1 cellular context compared by ENCODE assay signal in genomic region chr20:17530716-17531536, GRCh38.
TF ChIP-seq lines count a peak whose summit lies in the region.

Gene BFSP1, minus strand, starts transcription at chr20:17531379. Its CDS starts 50 bp downstream, at chr20:17531329.

TF ChIP-seq in HepG2, 621 proteins besides CTCF, POLR2A, EP300 and RAD21 (continued from another document and continues in another):
- TF ChIP-seq ZNF770 (CRISPR knock-in tag; IDR thresholded peaks at IDR 0.05), result peak; percentile 32; the same call in 1 of the 2 replicates
- TF ChIP-seq RBM39 (IDR thresholded peaks at IDR 0.05; ENCODE audit: low read depth, low read length, poor library complexity, severe bottlenecking), result peak; percentile 70
- TF ChIP-seq NFIB (CRISPR knock-in tag; IDR thresholded peaks at IDR 0.05; ENCODE audit: borderline replicate concordance), result no peak
- no peak for TF ChIP-seq KMT2B (CRISPR knock-in tag; IDR thresholded peaks at IDR 0.05)
- TF ChIP-seq IRF2 (CRISPR knock-in tag; IDR thresholded peaks at IDR 0.05), result no peak; the same call in 1 of the 2 replicates
- TF ChIP-seq, protein P1, sequence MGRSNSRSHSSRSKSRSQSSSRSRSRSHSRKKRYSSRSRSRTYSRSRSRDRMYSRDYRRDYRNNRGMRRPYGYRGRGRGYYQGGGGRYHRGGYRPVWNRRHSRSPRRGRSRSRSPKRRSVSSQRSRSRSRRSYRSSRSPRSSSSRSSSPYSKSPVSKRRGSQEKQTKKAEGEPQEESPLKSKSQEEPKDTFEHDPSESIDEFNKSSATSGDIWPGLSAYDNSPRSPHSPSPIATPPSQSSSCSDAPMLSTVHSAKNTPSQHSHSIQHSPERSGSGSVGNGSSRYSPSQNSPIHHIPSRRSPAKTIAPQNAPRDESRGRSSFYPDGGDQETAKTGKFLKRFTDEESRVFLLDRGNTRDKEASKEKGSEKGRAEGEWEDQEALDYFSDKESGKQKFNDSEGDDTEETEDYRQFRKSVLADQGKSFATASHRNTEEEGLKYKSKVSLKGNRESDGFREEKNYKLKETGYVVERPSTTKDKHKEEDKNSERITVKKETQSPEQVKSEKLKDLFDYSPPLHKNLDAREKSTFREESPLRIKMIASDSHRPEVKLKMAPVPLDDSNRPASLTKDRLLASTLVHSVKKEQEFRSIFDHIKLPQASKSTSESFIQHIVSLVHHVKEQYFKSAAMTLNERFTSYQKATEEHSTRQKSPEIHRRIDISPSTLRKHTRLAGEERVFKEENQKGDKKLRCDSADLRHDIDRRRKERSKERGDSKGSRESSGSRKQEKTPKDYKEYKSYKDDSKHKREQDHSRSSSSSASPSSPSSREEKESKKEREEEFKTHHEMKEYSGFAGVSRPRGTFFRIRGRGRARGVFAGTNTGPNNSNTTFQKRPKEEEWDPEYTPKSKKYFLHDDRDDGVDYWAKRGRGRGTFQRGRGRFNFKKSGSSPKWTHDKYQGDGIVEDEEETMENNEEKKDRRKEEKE (IDR thresholded peaks at IDR 0.05), result no peak
- TF ChIP-seq ELF1 (CRISPR knock-in tag; IDR thresholded peaks at IDR 0.05), result no peak
- TF ChIP-seq TRIM24 (CRISPR knock-in tag; IDR thresholded peaks at IDR 0.05), result no peak
- TF ChIP-seq, protein P2, sequence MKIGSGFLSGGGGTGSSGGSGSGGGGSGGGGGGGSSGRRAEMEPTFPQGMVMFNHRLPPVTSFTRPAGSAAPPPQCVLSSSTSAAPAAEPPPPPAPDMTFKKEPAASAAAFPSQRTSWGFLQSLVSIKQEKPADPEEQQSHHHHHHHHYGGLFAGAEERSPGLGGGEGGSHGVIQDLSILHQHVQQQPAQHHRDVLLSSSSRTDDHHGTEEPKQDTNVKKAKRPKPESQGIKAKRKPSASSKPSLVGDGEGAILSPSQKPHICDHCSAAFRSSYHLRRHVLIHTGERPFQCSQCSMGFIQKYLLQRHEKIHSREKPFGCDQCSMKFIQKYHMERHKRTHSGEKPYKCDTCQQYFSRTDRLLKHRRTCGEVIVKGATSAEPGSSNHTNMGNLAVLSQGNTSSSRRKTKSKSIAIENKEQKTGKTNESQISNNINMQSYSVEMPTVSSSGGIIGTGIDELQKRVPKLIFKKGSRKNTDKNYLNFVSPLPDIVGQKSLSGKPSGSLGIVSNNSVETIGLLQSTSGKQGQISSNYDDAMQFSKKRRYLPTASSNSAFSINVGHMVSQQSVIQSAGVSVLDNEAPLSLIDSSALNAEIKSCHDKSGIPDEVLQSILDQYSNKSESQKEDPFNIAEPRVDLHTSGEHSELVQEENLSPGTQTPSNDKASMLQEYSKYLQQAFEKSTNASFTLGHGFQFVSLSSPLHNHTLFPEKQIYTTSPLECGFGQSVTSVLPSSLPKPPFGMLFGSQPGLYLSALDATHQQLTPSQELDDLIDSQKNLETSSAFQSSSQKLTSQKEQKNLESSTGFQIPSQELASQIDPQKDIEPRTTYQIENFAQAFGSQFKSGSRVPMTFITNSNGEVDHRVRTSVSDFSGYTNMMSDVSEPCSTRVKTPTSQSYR (CRISPR knock-in tag; IDR thresholded peaks at IDR 0.05; ENCODE audit: borderline replicate concordance), result 0 out of 2 replicates have a peak, but pooled peaks have one; percentile 23
- TF ChIP-seq ZNF354B (CRISPR knock-in tag; IDR thresholded peaks at IDR 0.05), result no peak
- TF ChIP-seq ZNF280B (CRISPR knock-in tag; IDR thresholded peaks at IDR 0.05; ENCODE audit: borderline replicate concordance), result no peak
- no peak for TF ChIP-seq ZNF34 (CRISPR knock-in tag; IDR thresholded peaks at IDR 0.05; ENCODE audit: borderline replicate concordance)
- no peak for TF ChIP-seq SNAPC4 (CRISPR knock-in tag; IDR thresholded peaks at IDR 0.05)
- TF ChIP-seq MTA1 (CRISPR knock-in tag; IDR thresholded peaks at IDR 0.05; ENCODE audit: borderline replicate concordance), result peak; percentile 74; the same call in 1 of the 2 replicates
- TF ChIP-seq ZBTB25 (CRISPR knock-in tag; IDR thresholded peaks at IDR 0.05), result peak; percentile 74; the same call in 1 of the 2 replicates
- TF ChIP-seq NRL (CRISPR knock-in tag; IDR thresholded peaks at IDR 0.05; ENCODE audit: borderline replicate concordance), result peak; percentile 3; the same call in 1 of the 2 replicates
- TF ChIP-seq ZNF317 (CRISPR knock-in tag; IDR thresholded peaks at IDR 0.05), result no peak
- TF ChIP-seq ZNF703 (CRISPR knock-in tag; IDR thresholded peaks at IDR 0.05; ENCODE audit: borderline replicate concordance), result no peak
- no peak for TF ChIP-seq MAFK (conservative IDR thresholded peaks at IDR 0.05 in 1 of 2, IDR thresholded peaks at IDR 0.05 in 1 of 2; ENCODE audit: low read length in 2 of 2)
- TF ChIP-seq ARHGAP35 (CRISPR knock-in tag; IDR thresholded peaks at IDR 0.05; ENCODE audit: borderline replicate concordance), result 0 out of 2 replicates have a peak, but pooled peaks have one; percentile 67
- TF ChIP-seq THAP11 (CRISPR knock-in tag; IDR thresholded peaks at IDR 0.05), result 0 out of 2 replicates have a peak, but pooled peaks have one; percentile 46
- no peak for TF ChIP-seq DNMT3B (CRISPR knock-in tag; conservative IDR thresholded peaks at IDR 0.05)
- TF ChIP-seq CCAR2 (optimal IDR thresholded peaks at IDR 0.05; ENCODE audit: low read depth, low read length), result no peak
- TF ChIP-seq, protein P3, sequence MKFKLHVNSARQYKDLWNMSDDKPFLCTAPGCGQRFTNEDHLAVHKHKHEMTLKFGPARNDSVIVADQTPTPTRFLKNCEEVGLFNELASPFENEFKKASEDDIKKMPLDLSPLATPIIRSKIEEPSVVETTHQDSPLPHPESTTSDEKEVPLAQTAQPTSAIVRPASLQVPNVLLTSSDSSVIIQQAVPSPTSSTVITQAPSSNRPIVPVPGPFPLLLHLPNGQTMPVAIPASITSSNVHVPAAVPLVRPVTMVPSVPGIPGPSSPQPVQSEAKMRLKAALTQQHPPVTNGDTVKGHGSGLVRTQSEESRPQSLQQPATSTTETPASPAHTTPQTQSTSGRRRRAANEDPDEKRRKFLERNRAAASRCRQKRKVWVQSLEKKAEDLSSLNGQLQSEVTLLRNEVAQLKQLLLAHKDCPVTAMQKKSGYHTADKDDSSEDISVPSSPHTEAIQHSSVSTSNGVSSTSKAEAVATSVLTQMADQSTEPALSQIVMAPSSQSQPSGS (CRISPR knock-in tag; IDR thresholded peaks at IDR 0.05), result peak; percentile 46; the same call in 1 of the 2 replicates
- TF ChIP-seq FOXJ3 (CRISPR knock-in tag; IDR thresholded peaks at IDR 0.05; ENCODE audit: borderline replicate concordance), result no peak
- TF ChIP-seq STAT5B (CRISPR knock-in tag; IDR thresholded peaks at IDR 0.05), result no peak
- peak; percentile 45; the same call in 1 of the 2 replicates for TF ChIP-seq ZBTB44 (CRISPR knock-in tag; IDR thresholded peaks at IDR 0.05)
- no peak for TF ChIP-seq KDM6A (CRISPR knock-in tag; IDR thresholded peaks at IDR 0.05; ENCODE audit: low read depth)
- no peak; the same call in 1 of the 2 replicates for TF ChIP-seq DR1 (CRISPR knock-in tag; IDR thresholded peaks at IDR 0.05)
- peak; percentile 80 for TF ChIP-seq ZFX (CRISPR knock-in tag; IDR thresholded peaks at IDR 0.05; ENCODE audit: low read depth)
- 0 out of 2 replicates have a peak, but pooled peaks have one; percentile 49 for TF ChIP-seq MTF1 (CRISPR knock-in tag; IDR thresholded peaks at IDR 0.05)
- TF ChIP-seq ZSCAN12 (CRISPR knock-in tag; IDR thresholded peaks at IDR 0.05), result no peak
- peak; percentile 27; the same call in 1 of the 2 replicates for TF ChIP-seq ZNF564 (CRISPR knock-in tag; IDR thresholded peaks at IDR 0.05)
- TF ChIP-seq ZNF160 (CRISPR knock-in tag; IDR thresholded peaks at IDR 0.05), result no peak
- TF ChIP-seq HOMEZ (CRISPR knock-in tag; IDR thresholded peaks at IDR 0.05; ENCODE audit: low read depth), result no peak
- no peak for TF ChIP-seq PLSCR1 (CRISPR knock-in tag; IDR thresholded peaks at IDR 0.05; ENCODE audit: borderline replicate concordance)
- no peak for TF ChIP-seq ZC3H13 (CRISPR knock-in tag; IDR thresholded peaks at IDR 0.05)
